In the genomic region with DNA sequence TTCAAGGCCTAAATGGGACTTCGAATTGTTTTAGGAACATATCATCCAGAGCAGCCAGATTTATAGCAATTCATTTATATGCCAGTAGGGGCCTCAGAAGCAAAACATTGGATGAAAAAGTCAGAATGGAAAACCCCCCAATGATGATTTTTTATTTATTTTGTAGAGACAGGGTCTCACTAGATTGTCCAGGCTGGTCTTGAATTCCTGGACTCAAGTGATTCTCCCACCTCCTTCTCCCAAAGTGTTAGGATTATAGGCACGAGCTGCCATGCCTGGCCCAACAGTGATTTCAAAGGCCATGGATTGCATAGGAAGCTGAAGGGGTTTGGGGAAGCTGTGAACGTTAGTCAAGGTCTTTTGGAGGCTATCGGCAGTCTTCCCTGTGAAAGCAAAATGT, we compare ENCODE assay signal across 8 cellular contexts. TPM values are rescaled to one million over a fixed set of nuclear protein-coding genes. Genes with fewer than 3 reads are reported as not detected.
DNase-seq lines count a peak whose midpoint lies in the region; ATAC-seq and TF ChIP-seq lines count a peak whose summit lies in the region.

No MANE protein-coding gene starts in this region.

- peaks cover 0 to 16% (median 10%) of the 10 kb centered on the region in 4 donors for H3K4me1 ChIP-seq in tibial nerve

- no peaks in the 10 kb centered on the region for H3K9me3 ChIP-seq in tibial nerve

- peak overlapping the region; percentile 62 for H3K27ac Mint-ChIP-seq in activated naive CD4-positive, alpha-beta T cell treated with anti-CD3 and anti-CD28 coated beads, Interleukin-2, amount 50 U/mL, for 24 hours
- peak overlapping the region in 1 of 2 donors; percentile 71 for H3K27ac Mint-ChIP-seq in activated naive CD4-positive, alpha-beta T cell treated with anti-CD3 and anti-CD28 coated beads, Interleukin-2, amount 50 U/mL, for 72 hours

- 68 to 78% methylated on average over 4 of the region's 4 CpGs for WGBS in tibial nerve, 2 donors

- H3K36me3 Mint-ChIP-seq in activated naive CD4-positive, alpha-beta T cell treated with anti-CD3 and anti-CD28 coated beads, Interleukin-2, amount 50 U/mL, for 24 hours, result peaks cover 5% of the 10 kb centered on the region
- H3K36me3 Mint-ChIP-seq in activated naive CD4-positive, alpha-beta T cell treated with anti-CD3 and anti-CD28 coated beads, Interleukin-2, amount 50 U/mL, for 72 hours, result peaks cover 9 to 14% of the 10 kb centered on the region in 2 donors

- no peak for DNase-seq in activated naive CD4-positive, alpha-beta T cell treated with anti-CD3 and anti-CD28 coated beads, Interleukin-2, amount 50 U/mL, for 72 hours (ENCODE audit: low spot score in 2 of 2)
- DNase-seq in RPMI8226 (peak; percentile 23), fibroblast of peridontal ligament (ENCODE audit: extremely low read depth) (peak; percentile 31), tibial nerve (ENCODE audit: low spot score in 2 of 2) (no peak), globus pallidus (ENCODE audit: low spot score) (no peak)

- no peak overlapping the region for H3K27ac ChIP-seq in tibial nerve

- no peaks in the 10 kb centered on the region for H3K27me3 Mint-ChIP-seq in activated naive CD4-positive, alpha-beta T cell treated with anti-CD3 and anti-CD28 coated beads, Interleukin-2, amount 50 U/mL, for 24 hours

- H3K4me3 ChIP-seq in tibial nerve, result no peak overlapping the region

- TF ChIP-seq POLR2A in tibial nerve (IDR thresholded peaks at IDR 0.05), result no peak

- no peak for ATAC-seq in activated naive CD4-positive, alpha-beta T cell treated with anti-CD3 and anti-CD28 coated beads, Interleukin-2, amount 50 U/mL, for 72 hours
- ATAC-seq in HG03045 (IDR thresholded peaks at IDR 0.05; ENCODE audit: unreplicated experiment), result no peak
- no peak for ATAC-seq in GM21529 (IDR thresholded peaks at IDR 0.05; ENCODE audit: unreplicated experiment)

- no peak for TF ChIP-seq EP300 in tibial nerve (IDR thresholded peaks at IDR 0.05)

- peak in 4 of 5 experiments; percentile 23 to 36 (median 28) for TF ChIP-seq CTCF in tibial nerve (IDR thresholded peaks at IDR 0.05)

- no peak overlapping the region for H3K4me3 Mint-ChIP-seq in activated naive CD4-positive, alpha-beta T cell treated with anti-CD3 and anti-CD28 coated beads, Interleukin-2, amount 50 U/mL, for 24 hours

- peaks cover 30% of the 10 kb centered on the region for H3K4me1 Mint-ChIP-seq in activated naive CD4-positive, alpha-beta T cell treated with anti-CD3 and anti-CD28 coated beads, Interleukin-2, amount 50 U/mL, for 24 hours

- no peaks in the 10 kb centered on the region for H3K9me3 Mint-ChIP-seq in activated naive CD4-positive, alpha-beta T cell treated with anti-CD3 and anti-CD28 coated beads, Interleukin-2, amount 50 U/mL, for 24 hours
- no peaks in the 10 kb centered on the region for H3K9me3 Mint-ChIP-seq in activated naive CD4-positive, alpha-beta T cell treated with anti-CD3 and anti-CD28 coated beads, Interleukin-2, amount 50 U/mL, for 72 hours

- H3K36me3 ChIP-seq in tibial nerve, result no peaks in the 10 kb centered on the region

- H3K27me3 ChIP-seq in tibial nerve, result no peaks in the 10 kb centered on the region

RNA-seq across cellular contexts. Expression of a gene that starts 3.6 kb away (rescaled TPM):
- 10 to 100 TPM; 32.9 to 66.6 TPM for total RNA-seq in activated naive CD4-positive, alpha-beta T cell treated with anti-CD3 and anti-CD28 coated beads, Interleukin-2, amount 50 U/mL, for 72 hours
- total RNA-seq in tibial nerve, result 10 to 100 TPM; 37.4 to 59.8 (median 51.7) TPM

RNA-seq across cellular contexts. Expression of a gene that starts 21.9 kb away (rescaled TPM):
- 10 to 100 TPM; 25.6 to 50.7 TPM for total RNA-seq in activated naive CD4-positive, alpha-beta T cell treated with anti-CD3 and anti-CD28 coated beads, Interleukin-2, amount 50 U/mL, for 72 hours
- total RNA-seq in tibial nerve, result 100 to 1,000 TPM in 1 of 4 donors, 10 to 100 TPM in 3; 49.2 to 111 (median 56.0) TPM

Comparison
In these comparisons a context has a peak if more than half of its experiments do, and no peak if none do; other contexts are left out.
1. DNase-seq: peak in RPMI8226 (single experiment) and fibroblast of peridontal ligament (single experiment); none in activated naive CD4-positive, alpha-beta T cell treated with anti-CD3 and anti-CD28 coated beads, Interleukin-2, amount 50 U/mL, for 72 hours (0 of 2), tibial nerve (0 of 2) and globus pallidus (single experiment).